ENCODE assay signal across 9 cellular contexts in genomic region chr3:128316456-128316855, GRCh38.
DNase-seq lines count a peak whose midpoint lies in the region; ATAC-seq, FAIRE-seq and TF ChIP-seq lines count a peak whose summit lies in the region.
"Had no signal": no experiment of that assay in that cellular context is flagged by ENCODE, and none has a peak within 500 bp of the region (broad histone marks: within the 10 kb centered on the region; RNA-seq: fewer than 3 reads in every experiment).

No MANE protein-coding gene starts in this region.

- H3K36me3 ChIP-seq in bronchial epithelial cell (ENCODE audit: control insufficient read depth, insufficient read depth, low read length): no peaks in the 10 kb centered on the region

- no peaks in the 10 kb centered on the region for H3K27me3 ChIP-seq in bronchial epithelial cell (ENCODE audit: control insufficient read depth, insufficient read depth, low read length)

- DNase-seq in AG08395 (ENCODE audit: low spot score) (peak; percentile 47), bronchial epithelial cell (ENCODE audit: low read depth) (no peak), UCSD-AML1 (lab: John Stamatoyannopoulos, UW; ENCODE audit: unreplicated experiment) (no peak), urothelium cell line (ENCODE audit: low spot score) (no peak)
- DNase-seq in activated CD4-positive, alpha-beta T cell treated with anti-CD3 and anti-CD28 coated beads, Interleukin-2, amount 10 ng/mL, durations not matched to agents 7 days and 5 days: peak; percentile 80
- peak; percentile 13 to 19 (median 15) for DNase-seq in stimulated activated CD4-positive, alpha-beta T cell treated with anti-CD3 and anti-CD28 coated beads, Interleukin-12 subunit alpha, Interleukin-12 subunit beta, amount 100 ng/mL, for 48 hours (ENCODE audit: low read depth in 2 of 3, low spot score in 1 of 3)
- DNase-seq: NCI-H446 treated with DMSO at 0.1 percent for 48 hours had no signal

- H3K4me3 Mint-ChIP-seq in activated CD4-positive, alpha-beta T cell treated with anti-CD3 and anti-CD28 coated beads, Interleukin-2, amount 10 ng/mL, durations not matched to agents 7 days and 5 days: no peak overlapping the region

- CTCF ChIA-PET in activated CD4-positive, alpha-beta T cell treated with anti-CD3 and anti-CD28 coated beads, Interleukin-2, amount 10 ng/mL, durations not matched to agents 7 days and 5 days (lab: Charles Lee): interaction anchor here (1.2 kb wide), 1 partner anchor 221 kb away, joined by 3 read pairs; no protein-coding TSS in a partner anchor

- POLR2A ChIA-PET in activated CD4-positive, alpha-beta T cell treated with anti-CD3 and anti-CD28 coated beads, Interleukin-2, amount 10 ng/mL, durations not matched to agents 7 days and 5 days (lab: Charles Lee): no interaction called here

- ATAC-seq in GM21526 (IDR thresholded peaks at IDR 0.05; ENCODE audit: low FRiP score, unreplicated experiment): no peak
- ATAC-seq in HG03025 (IDR thresholded peaks at IDR 0.05; ENCODE audit: low FRiP score, unreplicated experiment): no peak

- H3K36me3 Mint-ChIP-seq in activated CD4-positive, alpha-beta T cell treated with anti-CD3 and anti-CD28 coated beads, Interleukin-2, amount 10 ng/mL, durations not matched to agents 7 days and 5 days (ENCODE audit: low read depth): peaks cover 2% of the 10 kb centered on the region

- FAIRE-seq in bronchial epithelial cell (lab: Jason Lieb, UNC) (peak; percentile 52), urothelium cell line (lab: Jason Lieb, UNC) (no peak)

- H3K4me3 ChIP-seq in bronchial epithelial cell (ENCODE audit: low read depth, low read length): no peak overlapping the region

- no peak for TF ChIP-seq CTCF in bronchial epithelial cell (IDR thresholded peaks at IDR 0.05; ENCODE audit: insufficient read depth, low read length, severe bottlenecking)

- H3K27me3 Mint-ChIP-seq in activated CD4-positive, alpha-beta T cell treated with anti-CD3 and anti-CD28 coated beads, Interleukin-2, amount 10 ng/mL, durations not matched to agents 7 days and 5 days: no peaks in the 10 kb centered on the region

- H3K9me3 Mint-ChIP-seq in activated CD4-positive, alpha-beta T cell treated with anti-CD3 and anti-CD28 coated beads, Interleukin-2, amount 10 ng/mL, durations not matched to agents 7 days and 5 days: no peaks in the 10 kb centered on the region

- peak overlapping the region; percentile 83 for H3K27ac Mint-ChIP-seq in activated CD4-positive, alpha-beta T cell treated with anti-CD3 and anti-CD28 coated beads, Interleukin-2, amount 10 ng/mL, durations not matched to agents 7 days and 5 days

- peaks cover 28% of the 10 kb centered on the region for H3K4me1 Mint-ChIP-seq in activated CD4-positive, alpha-beta T cell treated with anti-CD3 and anti-CD28 coated beads, Interleukin-2, amount 10 ng/mL, durations not matched to agents 7 days and 5 days

Comparison
In these comparisons a context has a peak if more than half of its experiments do, and no peak if none do; other contexts are left out.
1. DNase-seq: peak in AG08395 (single experiment), activated CD4-positive, alpha-beta T cell treated with anti-CD3 and anti-CD28 coated beads, Interleukin-2, amount 10 ng/mL, durations not matched to agents 7 days and 5 days (single experiment) and stimulated activated CD4-positive, alpha-beta T cell treated with anti-CD3 and anti-CD28 coated beads, Interleukin-12 subunit alpha, Interleukin-12 subunit beta, amount 100 ng/mL, for 48 hours (3 of 3); none in bronchial epithelial cell (single experiment), UCSD-AML1 (single experiment) and urothelium cell line (single experiment).